Comparison of ENCODE assay signal across 8 cellular contexts in genomic region chr15:101128191-101128590, GRCh38.
A peak's percentile ranks its signal among the peaks of the same experiment; 100 is the strongest.
DNase-seq lines count a peak whose midpoint lies in the region; ATAC-seq, FAIRE-seq and TF ChIP-seq lines count a peak whose summit lies in the region.

No MANE protein-coding gene starts in this region.

- H3K4me3 Mint-ChIP-seq in mesothelial cell of epicardium = no peak overlapping the region

- H3K4me3 ChIP-seq in brain microvascular endothelial cell (ENCODE audit: low read depth, low read length) = no peak overlapping the region

- peaks cover 1% of the 10 kb centered on the region for H3K27me3 Mint-ChIP-seq in mesothelial cell of epicardium (ENCODE audit: low read depth)

- H3K4me1 Mint-ChIP-seq in mesothelial cell of epicardium = peaks cover 17% of the 10 kb centered on the region

- FAIRE-seq in D721Med (lab: Jason Lieb, UNC) = no peak

- DNase-seq in AG08395 (ENCODE audit: low spot score) (peak; percentile 82), brain microvascular endothelial cell (peak; percentile 92), mesothelial cell of epicardium (ENCODE audit: low spot score in 2 of 2, unreplicated experiment in 2 of 2) (no peak), D721Med (ENCODE audit: insufficient read length, low spot score) (no peak), HuH-7 (ENCODE audit: low spot score) (no peak), NCI-H524 (lab: John Stamatoyannopoulos, UW) (no peak)

- H3K36me3 ChIP-seq in KOPT-K1 (ENCODE audit: insufficient read depth, low read length) (no peaks in the 10 kb centered on the region), brain microvascular endothelial cell (replicated peaks) (no peaks in the 10 kb centered on the region)

- H3K27ac Mint-ChIP-seq in mesothelial cell of epicardium = peak overlapping the region; percentile 86

- H3K9me3 Mint-ChIP-seq in mesothelial cell of epicardium = peaks cover 8% of the 10 kb centered on the region

- no peak for ATAC-seq in HG03175 (IDR thresholded peaks at IDR 0.05; ENCODE audit: unreplicated experiment)

- H3K9me3 ChIP-seq in KOPT-K1 (ENCODE audit: insufficient read depth, low read length, poor library complexity, severe bottlenecking) = peaks cover 7% of the 10 kb centered on the region

- H3K36me3 Mint-ChIP-seq in mesothelial cell of epicardium = no peaks in the 10 kb centered on the region

- in situ Hi-C loops in brain microvascular endothelial cell (cut with HindIII; ENCODE audit: low pct_ligation_motif_present, low sequenced_read_pairs) = no loop called here

- TF ChIP-seq CTCF in brain microvascular endothelial cell (IDR thresholded peaks at IDR 0.05; ENCODE audit: low read depth, low read length, missing control alignments) = no peak
- no peak for TF ChIP-seq CTCF in mesothelial cell of epicardium (IDR thresholded peaks at IDR 0.05; ENCODE audit: unreplicated experiment)
- TF ChIP-seq CTCF in D721Med (IDR thresholded peaks at IDR 0.05; ENCODE audit: insufficient read depth, missing control alignments) = no peak

- no peaks in the 10 kb centered on the region for H3K27me3 ChIP-seq in brain microvascular endothelial cell (replicated peaks)

- H3K27ac ChIP-seq in KOPT-K1 (ENCODE audit: low read depth, low read length, poor library complexity, severe bottlenecking) (peak overlapping the region; percentile 99), brain microvascular endothelial cell (peak overlapping the region; percentile 97)

Comparison
In these comparisons a context has a peak if more than half of its experiments do, and no peak if none do; other contexts are left out.
1. DNase-seq: peak in AG08395 (single experiment) and brain microvascular endothelial cell (single experiment); none in mesothelial cell of epicardium (0 of 2), D721Med (single experiment), HuH-7 (single experiment) and NCI-H524 (0 of 2).